In genomic region chr10:4990217-4990616, GRCh38 we compare ENCODE assay signal across 29 cellular contexts.
"Had no signal": no experiment of that assay in that cellular context is flagged by ENCODE, and none has a peak within 500 bp of the region (broad histone marks: within the 10 kb centered on the region; RNA-seq: fewer than 3 reads in every experiment).

No MANE protein-coding gene starts in this region.

- H3K36me3 ChIP-seq: suprapubic skin, thoracic aorta, thyroid gland, tibial artery, transverse colon, upper lobe of left lung, upper lobe of right lung, uterus, vagina had no signal

- H3K36me3 Mint-ChIP-seq: stimulated activated effector memory CD8-positive, alpha-beta T cell treated with anti-CD3 and anti-CD28 coated beads, Interleukin-12 subunit alpha, Interleukin-12 subunit beta, amount 100 ng/mL, for 72 hours; stimulated activated memory B cell treated with anti-CD40 and anti-IgM and Interleukin-4, amounts not matched to agents 10 μg/mL and 1 μg/mL and 100 μg/mL, for 72 hours; stimulated activated naive B cell treated with anti-CD40 and anti-IgM and Interleukin-4, amounts not matched to agents 10 μg/mL and 1 μg/mL and 100 μg/mL, for 72 hours; type B pancreatic cell had no signal

- H3K27ac ChIP-seq: stomach, suprapubic skin, testis, thoracic aorta, thyroid gland, tibial artery, tibial nerve, transverse colon, upper lobe of left lung, upper lobe of right lung, uterus, vagina had no signal

- FAIRE-seq: urothelium cell line had no signal

- H3K9me3 Mint-ChIP-seq: stimulated activated effector memory CD8-positive, alpha-beta T cell treated with anti-CD3 and anti-CD28 coated beads, Interleukin-12 subunit alpha, Interleukin-12 subunit beta, amount 100 ng/mL, for 72 hours; stimulated activated memory B cell treated with anti-CD40 and anti-IgM and Interleukin-4, amounts not matched to agents 10 μg/mL and 1 μg/mL and 100 μg/mL, for 72 hours; stimulated activated naive B cell treated with anti-CD40 and anti-IgM and Interleukin-4, amounts not matched to agents 10 μg/mL and 1 μg/mL and 100 μg/mL, for 72 hours; stimulated activated naive CD8-positive, alpha-beta T cell treated with anti-CD3 and anti-CD28 coated beads, Interleukin-15, amount 100 ng/mL, for 72 hours; stimulated activated naive CD8-positive, alpha-beta T cell treated with anti-CD3 and anti-CD28 coated beads, Interleukin-15, Interleukin-2, amounts not matched to agents 100 ng/mL and 50 ng/mL, for 24 hours; type B pancreatic cell had no signal

- DNase-seq: stimulated activated CD4-positive, alpha-beta T cell treated with anti-CD3 and anti-CD28 coated beads, Interleukin-2, amount 100 ng/mL, for 48 hours; stimulated activated CD4-positive, alpha-beta T cell treated with anti-CD3 and anti-CD28 coated beads, Interleukin-4, amount 100 ng/mL, for 1 hour; stimulated activated CD4-positive, alpha-beta T cell treated with anti-CD3 and anti-CD28 coated beads, Interleukin-4, amount 100 ng/mL, for 24 hours; stimulated activated CD4-positive, alpha-beta T cell treated with anti-CD3 and anti-CD28 coated beads, Interleukin-4, amount 100 ng/mL, for 4 hours; stimulated activated CD8-positive, alpha-beta memory T cell treated with anti-CD3 and anti-CD28 coated beads, Interleukin-4, amount 100 ng/mL, for 48 hours; stimulated activated naive B cell treated with anti-CD40 and anti-IgM and Interleukin-4, amounts not matched to agents 10 μg/mL and 1 μg/mL and 100 μg/mL, for 72 hours; stimulated activated naive CD4-positive, alpha-beta T cell; stimulated activated naive CD4-positive, alpha-beta T cell treated with Interleukin-2 at 50 U/mL for 16 hours; stimulated activated naive CD8-positive, alpha-beta T cell treated with anti-CD3 and anti-CD28 coated beads, Interleukin-15, amount 100 ng/mL, for 72 hours; stimulated activated naive CD8-positive, alpha-beta T cell treated with anti-CD3 and anti-CD28 coated beads, Interleukin-15, Interleukin-2, amounts not matched to agents 100 U/mL and 50 U/mL, for 24 hours; stomach; substantia nigra; testis; thyroid gland; tibial artery; transverse colon; trophoblast cell; upper lobe of left lung; upper lobe of right lung; uterus had no signal

- H3K9me3 ChIP-seq: stomach, suprapubic skin, testis, thoracic aorta, thyroid gland, tibial artery, tibial nerve, transverse colon, upper lobe of left lung, upper lobe of right lung, uterus, vagina had no signal

- ATAC-seq: stimulated activated effector memory CD8-positive, alpha-beta T cell treated with anti-CD3 and anti-CD28 coated beads, Interleukin-12 subunit alpha, Interleukin-12 subunit beta, amount 100 ng/mL, for 72 hours; stimulated activated memory B cell treated with anti-CD40 and anti-IgM and Interleukin-4, amounts not matched to agents 10 μg/mL and 1 μg/mL and 100 μg/mL, for 72 hours; stimulated activated naive B cell treated with anti-CD40 and anti-IgM and Interleukin-4, amounts not matched to agents 10 μg/mL and 1 μg/mL and 100 μg/mL, for 72 hours; stimulated activated naive CD8-positive, alpha-beta T cell treated with anti-CD3 and anti-CD28 coated beads, Interleukin-15, amount 100 ng/mL, for 72 hours; stimulated activated naive CD8-positive, alpha-beta T cell treated with anti-CD3 and anti-CD28 coated beads, Interleukin-15, Interleukin-2, amounts not matched to agents 100 U/mL and 50 U/mL, for 24 hours; upper lobe of right lung had no signal

- H3K4me1 Mint-ChIP-seq: stimulated activated effector memory CD8-positive, alpha-beta T cell treated with anti-CD3 and anti-CD28 coated beads, Interleukin-12 subunit alpha, Interleukin-12 subunit beta, amount 100 ng/mL, for 72 hours; stimulated activated memory B cell treated with anti-CD40 and anti-IgM and Interleukin-4, amounts not matched to agents 10 μg/mL and 1 μg/mL and 100 μg/mL, for 72 hours; stimulated activated naive B cell treated with anti-CD40 and anti-IgM and Interleukin-4, amounts not matched to agents 10 μg/mL and 1 μg/mL and 100 μg/mL, for 72 hours; stimulated activated naive CD8-positive, alpha-beta T cell treated with anti-CD3 and anti-CD28 coated beads, Interleukin-15, amount 100 ng/mL, for 72 hours had no signal

- H3K4me1 ChIP-seq: transverse colon, uterus, vagina had no signal

- H3K27ac Mint-ChIP-seq: stimulated activated effector memory CD8-positive, alpha-beta T cell treated with anti-CD3 and anti-CD28 coated beads, Interleukin-12 subunit alpha, Interleukin-12 subunit beta, amount 100 ng/mL, for 72 hours; stimulated activated memory B cell treated with anti-CD40 and anti-IgM and Interleukin-4, amounts not matched to agents 10 μg/mL and 1 μg/mL and 100 μg/mL, for 72 hours; stimulated activated naive B cell treated with anti-CD40 and anti-IgM and Interleukin-4, amounts not matched to agents 10 μg/mL and 1 μg/mL and 100 μg/mL, for 72 hours; stimulated activated naive CD8-positive, alpha-beta T cell treated with anti-CD3 and anti-CD28 coated beads, Interleukin-15, amount 100 ng/mL, for 72 hours; stimulated activated naive CD8-positive, alpha-beta T cell treated with anti-CD3 and anti-CD28 coated beads, Interleukin-15, Interleukin-2, amounts not matched to agents 100 ng/mL and 50 ng/mL, for 24 hours; type B pancreatic cell had no signal

- H3K27me3 Mint-ChIP-seq: stimulated activated memory B cell treated with anti-CD40 and anti-IgM and Interleukin-4, amounts not matched to agents 10 μg/mL and 1 μg/mL and 100 μg/mL, for 72 hours; stimulated activated naive B cell treated with anti-CD40 and anti-IgM and Interleukin-4, amounts not matched to agents 10 μg/mL and 1 μg/mL and 100 μg/mL, for 72 hours; stimulated activated naive CD8-positive, alpha-beta T cell treated with anti-CD3 and anti-CD28 coated beads, Interleukin-15, amount 100 ng/mL, for 72 hours; stimulated activated naive CD8-positive, alpha-beta T cell treated with anti-CD3 and anti-CD28 coated beads, Interleukin-15, Interleukin-2, amounts not matched to agents 100 ng/mL and 50 ng/mL, for 24 hours; type B pancreatic cell had no signal

- H3K4me3 ChIP-seq: stomach, suprapubic skin, testis, thoracic aorta, thyroid gland, tibial artery, tibial nerve, transverse colon, upper lobe of left lung, upper lobe of right lung, uterus, vagina had no signal

- H3K4me3 Mint-ChIP-seq: stimulated activated effector memory CD8-positive, alpha-beta T cell treated with anti-CD3 and anti-CD28 coated beads, Interleukin-12 subunit alpha, Interleukin-12 subunit beta, amount 100 ng/mL, for 72 hours; stimulated activated memory B cell treated with anti-CD40 and anti-IgM and Interleukin-4, amounts not matched to agents 10 μg/mL and 1 μg/mL and 100 μg/mL, for 72 hours; stimulated activated naive B cell treated with anti-CD40 and anti-IgM and Interleukin-4, amounts not matched to agents 10 μg/mL and 1 μg/mL and 100 μg/mL, for 72 hours; stimulated activated naive CD8-positive, alpha-beta T cell treated with anti-CD3 and anti-CD28 coated beads, Interleukin-15, amount 100 ng/mL, for 72 hours; stimulated activated naive CD8-positive, alpha-beta T cell treated with anti-CD3 and anti-CD28 coated beads, Interleukin-15, Interleukin-2, amounts not matched to agents 100 ng/mL and 50 ng/mL, for 24 hours; type B pancreatic cell had no signal

- H3K27me3 ChIP-seq: stomach, suprapubic skin, testis, thyroid gland, tibial artery, tibial nerve, transverse colon, upper lobe of left lung, upper lobe of right lung, uterus, vagina had no signal
